Comparison of ENCODE assay signal across 2 cellular contexts in the genomic region with DNA sequence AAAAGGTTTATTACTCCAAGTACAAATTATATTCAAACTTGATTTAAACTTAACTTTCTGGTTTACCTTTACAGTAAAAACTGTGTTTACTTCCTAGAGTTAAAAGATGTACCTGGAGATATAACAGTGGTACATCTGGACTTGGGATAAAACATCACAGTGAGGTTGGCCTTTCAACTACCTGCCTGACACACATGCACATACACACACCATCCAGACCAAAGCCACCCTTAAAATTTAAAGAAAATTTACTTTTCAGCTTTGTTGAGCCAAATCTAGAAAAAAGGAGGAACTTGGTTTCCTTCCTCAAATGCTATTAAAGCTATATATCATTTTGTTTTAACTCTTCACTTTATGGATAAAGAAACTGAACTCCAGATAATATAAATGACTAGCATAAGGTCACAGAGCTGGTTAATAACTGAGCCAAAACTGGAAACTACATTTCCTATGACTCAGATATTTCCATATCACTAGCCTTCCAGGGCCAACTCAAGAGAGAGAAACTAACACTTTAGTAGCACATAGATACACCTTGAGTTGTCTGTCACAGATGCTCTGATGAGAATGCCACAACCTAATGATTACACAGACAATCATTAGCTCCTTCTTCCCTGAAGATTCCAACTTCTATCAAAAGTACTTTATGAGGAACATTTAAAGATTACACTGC.
A peak's percentile ranks its signal among the peaks of the same experiment; 100 is the strongest.
TF ChIP-seq lines count a peak whose summit lies in the region.

No MANE protein-coding gene starts in this region.

TF ChIP-seq in HCT116, 20 proteins besides CTCF, POLR2A, EP300 and RAD21 (continued from another document):
- TF ChIP-seq, protein P1, sequence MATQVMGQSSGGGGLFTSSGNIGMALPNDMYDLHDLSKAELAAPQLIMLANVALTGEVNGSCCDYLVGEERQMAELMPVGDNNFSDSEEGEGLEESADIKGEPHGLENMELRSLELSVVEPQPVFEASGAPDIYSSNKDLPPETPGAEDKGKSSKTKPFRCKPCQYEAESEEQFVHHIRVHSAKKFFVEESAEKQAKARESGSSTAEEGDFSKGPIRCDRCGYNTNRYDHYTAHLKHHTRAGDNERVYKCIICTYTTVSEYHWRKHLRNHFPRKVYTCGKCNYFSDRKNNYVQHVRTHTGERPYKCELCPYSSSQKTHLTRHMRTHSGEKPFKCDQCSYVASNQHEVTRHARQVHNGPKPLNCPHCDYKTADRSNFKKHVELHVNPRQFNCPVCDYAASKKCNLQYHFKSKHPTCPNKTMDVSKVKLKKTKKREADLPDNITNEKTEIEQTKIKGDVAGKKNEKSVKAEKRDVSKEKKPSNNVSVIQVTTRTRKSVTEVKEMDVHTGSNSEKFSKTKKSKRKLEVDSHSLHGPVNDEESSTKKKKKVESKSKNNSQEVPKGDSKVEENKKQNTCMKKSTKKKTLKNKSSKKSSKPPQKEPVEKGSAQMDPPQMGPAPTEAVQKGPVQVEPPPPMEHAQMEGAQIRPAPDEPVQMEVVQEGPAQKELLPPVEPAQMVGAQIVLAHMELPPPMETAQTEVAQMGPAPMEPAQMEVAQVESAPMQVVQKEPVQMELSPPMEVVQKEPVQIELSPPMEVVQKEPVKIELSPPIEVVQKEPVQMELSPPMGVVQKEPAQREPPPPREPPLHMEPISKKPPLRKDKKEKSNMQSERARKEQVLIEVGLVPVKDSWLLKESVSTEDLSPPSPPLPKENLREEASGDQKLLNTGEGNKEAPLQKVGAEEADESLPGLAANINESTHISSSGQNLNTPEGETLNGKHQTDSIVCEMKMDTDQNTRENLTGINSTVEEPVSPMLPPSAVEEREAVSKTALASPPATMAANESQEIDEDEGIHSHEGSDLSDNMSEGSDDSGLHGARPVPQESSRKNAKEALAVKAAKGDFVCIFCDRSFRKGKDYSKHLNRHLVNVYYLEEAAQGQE (IDR thresholded peaks at IDR 0.05; ENCODE audit: low read depth), result no peak
- TF ChIP-seq SP1 (IDR thresholded peaks at IDR 0.05; ENCODE audit: low read depth) (no peak; the same call in 1 of the 2 replicates), CBX3 (IDR thresholded peaks at IDR 0.05; ENCODE audit: low read depth) (0 out of 2 replicates have a peak, but pooled peaks have one; percentile 25), YY1 (IDR thresholded peaks at IDR 0.05; ENCODE audit: extremely low read depth, insufficient replicate concordance, low read depth, low read length) (no peak), JUND (IDR thresholded peaks at IDR 0.05) (peak; percentile 53), FOSL1 (IDR thresholded peaks at IDR 0.05; ENCODE audit: low read depth) (peak; percentile 50; the same call in 1 of the 2 replicates), EZH2phosphoT487 (IDR thresholded peaks at IDR 0.05; ENCODE audit: borderline replicate concordance) (no peak), SIN3A (IDR thresholded peaks at IDR 0.05; ENCODE audit: low read depth) (no peak), SRF (IDR thresholded peaks at IDR 0.05; ENCODE audit: low read depth) (0 out of 2 replicates have a peak, but pooled peaks have one; percentile 22), EZH2 (IDR thresholded peaks at IDR 0.05) (no peak)
- TF ChIP-seq, protein P2, sequence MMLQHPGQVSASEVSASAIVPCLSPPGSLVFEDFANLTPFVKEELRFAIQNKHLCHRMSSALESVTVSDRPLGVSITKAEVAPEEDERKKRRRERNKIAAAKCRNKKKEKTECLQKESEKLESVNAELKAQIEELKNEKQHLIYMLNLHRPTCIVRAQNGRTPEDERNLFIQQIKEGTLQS (IDR thresholded peaks at IDR 0.05), result no peak

TF ChIP-seq in WTC11, 78 proteins besides CTCF, POLR2A, EP300 and RAD21 (continued from another document):
- TF ChIP-seq, protein P2 (CRISPR knock-in tag; conservative IDR thresholded peaks at IDR 0.05), result no peak
- TF ChIP-seq MXD4 (CRISPR knock-in tag; IDR thresholded peaks at IDR 0.05; ENCODE audit: borderline replicate concordance) (no peak), RORB (CRISPR knock-in tag; IDR thresholded peaks at IDR 0.05) (no peak), SOX15 (CRISPR knock-in tag; IDR thresholded peaks at IDR 0.05) (no peak), ZNF671 (CRISPR knock-in tag; IDR thresholded peaks at IDR 0.05) (no peak), PRRX2 (CRISPR knock-in tag; IDR thresholded peaks at IDR 0.05) (no peak), OVOL2 (CRISPR knock-in tag; IDR thresholded peaks at IDR 0.05; ENCODE audit: borderline replicate concordance) (no peak)
- TF ChIP-seq, protein P3, sequence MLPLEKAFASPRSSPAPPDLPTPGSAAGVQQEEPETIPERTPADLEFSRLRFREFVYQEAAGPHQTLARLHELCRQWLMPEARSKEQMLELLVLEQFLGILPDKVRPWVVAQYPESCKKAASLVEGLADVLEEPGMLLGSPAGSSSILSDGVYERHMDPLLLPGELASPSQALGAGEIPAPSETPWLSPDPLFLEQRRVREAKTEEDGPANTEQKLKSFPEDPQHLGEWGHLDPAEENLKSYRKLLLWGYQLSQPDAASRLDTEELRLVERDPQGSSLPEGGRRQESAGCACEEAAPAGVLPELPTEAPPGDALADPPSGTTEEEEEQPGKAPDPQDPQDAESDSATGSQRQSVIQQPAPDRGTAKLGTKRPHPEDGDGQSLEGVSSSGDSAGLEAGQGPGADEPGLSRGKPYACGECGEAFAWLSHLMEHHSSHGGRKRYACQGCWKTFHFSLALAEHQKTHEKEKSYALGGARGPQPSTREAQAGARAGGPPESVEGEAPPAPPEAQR (CRISPR knock-in tag; IDR thresholded peaks at IDR 0.05), result no peak
- TF ChIP-seq, protein P4, sequence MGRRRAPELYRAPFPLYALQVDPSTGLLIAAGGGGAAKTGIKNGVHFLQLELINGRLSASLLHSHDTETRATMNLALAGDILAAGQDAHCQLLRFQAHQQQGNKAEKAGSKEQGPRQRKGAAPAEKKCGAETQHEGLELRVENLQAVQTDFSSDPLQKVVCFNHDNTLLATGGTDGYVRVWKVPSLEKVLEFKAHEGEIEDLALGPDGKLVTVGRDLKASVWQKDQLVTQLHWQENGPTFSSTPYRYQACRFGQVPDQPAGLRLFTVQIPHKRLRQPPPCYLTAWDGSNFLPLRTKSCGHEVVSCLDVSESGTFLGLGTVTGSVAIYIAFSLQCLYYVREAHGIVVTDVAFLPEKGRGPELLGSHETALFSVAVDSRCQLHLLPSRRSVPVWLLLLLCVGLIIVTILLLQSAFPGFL (CRISPR knock-in tag; IDR thresholded peaks at IDR 0.05; ENCODE audit: borderline replicate concordance), result no peak
- TF ChIP-seq, protein P5, sequence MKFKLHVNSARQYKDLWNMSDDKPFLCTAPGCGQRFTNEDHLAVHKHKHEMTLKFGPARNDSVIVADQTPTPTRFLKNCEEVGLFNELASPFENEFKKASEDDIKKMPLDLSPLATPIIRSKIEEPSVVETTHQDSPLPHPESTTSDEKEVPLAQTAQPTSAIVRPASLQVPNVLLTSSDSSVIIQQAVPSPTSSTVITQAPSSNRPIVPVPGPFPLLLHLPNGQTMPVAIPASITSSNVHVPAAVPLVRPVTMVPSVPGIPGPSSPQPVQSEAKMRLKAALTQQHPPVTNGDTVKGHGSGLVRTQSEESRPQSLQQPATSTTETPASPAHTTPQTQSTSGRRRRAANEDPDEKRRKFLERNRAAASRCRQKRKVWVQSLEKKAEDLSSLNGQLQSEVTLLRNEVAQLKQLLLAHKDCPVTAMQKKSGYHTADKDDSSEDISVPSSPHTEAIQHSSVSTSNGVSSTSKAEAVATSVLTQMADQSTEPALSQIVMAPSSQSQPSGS (CRISPR knock-in tag; IDR thresholded peaks at IDR 0.05; ENCODE audit: borderline replicate concordance, low read depth), result no peak
- TF ChIP-seq, protein P6, sequence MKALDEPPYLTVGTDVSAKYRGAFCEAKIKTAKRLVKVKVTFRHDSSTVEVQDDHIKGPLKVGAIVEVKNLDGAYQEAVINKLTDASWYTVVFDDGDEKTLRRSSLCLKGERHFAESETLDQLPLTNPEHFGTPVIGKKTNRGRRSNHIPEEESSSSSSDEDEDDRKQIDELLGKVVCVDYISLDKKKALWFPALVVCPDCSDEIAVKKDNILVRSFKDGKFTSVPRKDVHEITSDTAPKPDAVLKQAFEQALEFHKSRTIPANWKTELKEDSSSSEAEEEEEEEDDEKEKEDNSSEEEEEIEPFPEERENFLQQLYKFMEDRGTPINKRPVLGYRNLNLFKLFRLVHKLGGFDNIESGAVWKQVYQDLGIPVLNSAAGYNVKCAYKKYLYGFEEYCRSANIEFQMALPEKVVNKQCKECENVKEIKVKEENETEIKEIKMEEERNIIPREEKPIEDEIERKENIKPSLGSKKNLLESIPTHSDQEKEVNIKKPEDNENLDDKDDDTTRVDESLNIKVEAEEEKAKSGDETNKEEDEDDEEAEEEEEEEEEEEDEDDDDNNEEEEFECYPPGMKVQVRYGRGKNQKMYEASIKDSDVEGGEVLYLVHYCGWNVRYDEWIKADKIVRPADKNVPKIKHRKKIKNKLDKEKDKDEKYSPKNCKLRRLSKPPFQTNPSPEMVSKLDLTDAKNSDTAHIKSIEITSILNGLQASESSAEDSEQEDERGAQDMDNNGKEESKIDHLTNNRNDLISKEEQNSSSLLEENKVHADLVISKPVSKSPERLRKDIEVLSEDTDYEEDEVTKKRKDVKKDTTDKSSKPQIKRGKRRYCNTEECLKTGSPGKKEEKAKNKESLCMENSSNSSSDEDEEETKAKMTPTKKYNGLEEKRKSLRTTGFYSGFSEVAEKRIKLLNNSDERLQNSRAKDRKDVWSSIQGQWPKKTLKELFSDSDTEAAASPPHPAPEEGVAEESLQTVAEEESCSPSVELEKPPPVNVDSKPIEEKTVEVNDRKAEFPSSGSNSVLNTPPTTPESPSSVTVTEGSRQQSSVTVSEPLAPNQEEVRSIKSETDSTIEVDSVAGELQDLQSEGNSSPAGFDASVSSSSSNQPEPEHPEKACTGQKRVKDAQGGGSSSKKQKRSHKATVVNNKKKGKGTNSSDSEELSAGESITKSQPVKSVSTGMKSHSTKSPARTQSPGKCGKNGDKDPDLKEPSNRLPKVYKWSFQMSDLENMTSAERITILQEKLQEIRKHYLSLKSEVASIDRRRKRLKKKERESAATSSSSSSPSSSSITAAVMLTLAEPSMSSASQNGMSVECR (CRISPR knock-in tag; IDR thresholded peaks at IDR 0.05; ENCODE audit: borderline replicate concordance), result no peak
